Comparison of ENCODE assay signal across 1 cellular context in genomic region chr9:76667521-76667957, GRCh38.
TF ChIP-seq lines count a peak whose summit lies in the region.

No MANE protein-coding gene starts in this region.

TF ChIP-seq in K562, 482 proteins besides CTCF, POLR2A, EP300 and RAD21 (continued from another document and continues in another):
- peak; percentile 91 for TF ChIP-seq ZBTB40 (IDR thresholded peaks at IDR 0.05)
- peak; percentile 56; the same call in 1 of the 2 replicates for TF ChIP-seq ZBTB40 (CRISPR knock-in tag; IDR thresholded peaks at IDR 0.05)
- TF ChIP-seq KLF16 (IDR thresholded peaks at IDR 0.05) = peak; percentile 45; the same call in 1 of the 2 replicates
- TF ChIP-seq, protein P1, sequence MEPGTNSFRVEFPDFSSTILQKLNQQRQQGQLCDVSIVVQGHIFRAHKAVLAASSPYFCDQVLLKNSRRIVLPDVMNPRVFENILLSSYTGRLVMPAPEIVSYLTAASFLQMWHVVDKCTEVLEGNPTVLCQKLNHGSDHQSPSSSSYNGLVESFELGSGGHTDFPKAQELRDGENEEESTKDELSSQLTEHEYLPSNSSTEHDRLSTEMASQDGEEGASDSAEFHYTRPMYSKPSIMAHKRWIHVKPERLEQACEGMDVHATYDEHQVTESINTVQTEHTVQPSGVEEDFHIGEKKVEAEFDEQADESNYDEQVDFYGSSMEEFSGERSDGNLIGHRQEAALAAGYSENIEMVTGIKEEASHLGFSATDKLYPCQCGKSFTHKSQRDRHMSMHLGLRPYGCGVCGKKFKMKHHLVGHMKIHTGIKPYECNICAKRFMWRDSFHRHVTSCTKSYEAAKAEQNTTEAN (CRISPR knock-in tag; IDR thresholded peaks at IDR 0.05) = no peak
- peak; percentile 20; the same call in 1 of the 2 replicates for TF ChIP-seq NFE2 (IDR thresholded peaks at IDR 0.05; ENCODE audit: low read depth)
- no peak for TF ChIP-seq BRD9 (IDR thresholded peaks at IDR 0.05; ENCODE audit: low read depth, partially characterized antibody)
- peak; percentile 90 for TF ChIP-seq CBFA2T3 (IDR thresholded peaks at IDR 0.05)
- no peak for TF ChIP-seq HNRNPH1 (optimal IDR thresholded peaks at IDR 0.05; ENCODE audit: low read depth, low read length)
- TF ChIP-seq ZKSCAN1 (IDR thresholded peaks at IDR 0.05; ENCODE audit: low read depth, low read length) = no peak
- peak; percentile 48; the same call in 1 of the 2 replicates for TF ChIP-seq ZNF584 (CRISPR knock-in tag; IDR thresholded peaks at IDR 0.05; ENCODE audit: low read depth)
- no peak for TF ChIP-seq STAG1 (CRISPR knock-in tag; IDR thresholded peaks at IDR 0.05; ENCODE audit: borderline replicate concordance)
- peak; percentile 77 for TF ChIP-seq NCOR1 (IDR thresholded peaks at IDR 0.05)
- no peak for TF ChIP-seq ZSCAN29 (IDR thresholded peaks at IDR 0.05)
- peak; percentile 71 for TF ChIP-seq TCF3 (CRISPR knock-in tag; IDR thresholded peaks at IDR 0.05)
- TF ChIP-seq CEBPZ (IDR thresholded peaks at IDR 0.05; ENCODE audit: borderline replicate concordance, low read depth, low read length) = no peak
- TF ChIP-seq NFIC (IDR thresholded peaks at IDR 0.05) = peak; percentile 23
- no peak for TF ChIP-seq RB1 (IDR thresholded peaks at IDR 0.05; ENCODE audit: low read depth)
- TF ChIP-seq POLR2AphosphoS5 (IDR thresholded peaks at IDR 0.05; ENCODE audit: control insufficient read depth, insufficient read depth, low read depth, low read length) = peak; percentile 76
- TF ChIP-seq SP1 (CRISPR knock-in tag; IDR thresholded peaks at IDR 0.05) = no peak
- TF ChIP-seq NCOA6 (IDR thresholded peaks at IDR 0.05) = no peak
- TF ChIP-seq TRIM24 (IDR thresholded peaks at IDR 0.05) = peak; percentile 21 to 22; a peak in 1 of 4 replicates
- TF ChIP-seq TEAD4 (IDR thresholded peaks at IDR 0.05; ENCODE audit: low read length) = peak; percentile 82
- TF ChIP-seq TEAD4 (CRISPR knock-in tag; IDR thresholded peaks at IDR 0.05; ENCODE audit: borderline replicate concordance) = no peak
- TF ChIP-seq MTA2 (IDR thresholded peaks at IDR 0.05; ENCODE audit: low read depth) = peak; percentile 45; the same call in 1 of the 2 replicates
- TF ChIP-seq ZNF695 (CRISPR knock-in tag; IDR thresholded peaks at IDR 0.05) = no peak
- peak in 1 of 2 experiments; percentile 46; a peak in 1 of 4 replicates for TF ChIP-seq MAZ (CRISPR knock-in tag; conservative IDR thresholded peaks at IDR 0.05 in 1 of 2, IDR thresholded peaks at IDR 0.05 in 1 of 2)
- 0 out of 2 replicates have a peak, but pooled peaks have one; percentile 0 for TF ChIP-seq MEF2A (IDR thresholded peaks at IDR 0.05; ENCODE audit: control insufficient read depth, low read depth, low read length)
- TF ChIP-seq ZNF445 (CRISPR knock-in tag; IDR thresholded peaks at IDR 0.05; ENCODE audit: low read depth) = no peak
- peak; percentile 31 for TF ChIP-seq CCNT2 (IDR thresholded peaks at IDR 0.05; ENCODE audit: borderline replicate concordance, extremely low read depth, insufficient read length, low read depth, low read length)
- TF ChIP-seq MNT (conservative IDR thresholded peaks at IDR 0.05) = peak in 1 of 2 experiments; percentile 37; a peak in 1 of 4 replicates
- no peak for TF ChIP-seq NFYB (IDR thresholded peaks at IDR 0.05; ENCODE audit: extremely low read depth, insufficient read length)
- TF ChIP-seq ARNT (IDR thresholded peaks at IDR 0.05) = peak in 1 of 2 experiments; percentile 62; a peak in 1 of 4 replicates
- TF ChIP-seq TAL1 (IDR thresholded peaks at IDR 0.05) = peak; percentile 68
- peak; percentile 10; the same call in 1 of the 2 replicates for TF ChIP-seq MAFG (tag; conservative IDR thresholded peaks at IDR 0.05)
- no peak for TF ChIP-seq THAP12 (CRISPR knock-in tag; IDR thresholded peaks at IDR 0.05)
- TF ChIP-seq SMAD4 (CRISPR knock-in tag; conservative IDR thresholded peaks at IDR 0.05) = 0 out of 2 replicates have a peak, but pooled peaks have one; percentile 51
- peak in 1 of 3 experiments; percentile 21; a peak in 1 of 6 replicates for TF ChIP-seq ZBTB11 (CRISPR knock-in tag; IDR thresholded peaks at IDR 0.05)
- no peak for TF ChIP-seq MCM3 (IDR thresholded peaks at IDR 0.05)
- peak; percentile 25; the same call in 1 of the 2 replicates for TF ChIP-seq STAT5A (IDR thresholded peaks at IDR 0.05; ENCODE audit: borderline replicate concordance, low read length)
- no peak for TF ChIP-seq GTF2A2 (tag; IDR thresholded peaks at IDR 0.05)
- no peak for TF ChIP-seq JUN (IDR thresholded peaks at IDR 0.05; ENCODE audit: borderline replicate concordance, low read depth, low read length)
- TF ChIP-seq JUN (CRISPR knock-in tag; IDR thresholded peaks at IDR 0.05; ENCODE audit: borderline replicate concordance) = no peak
- TF ChIP-seq CBFA2T2 (conservative IDR thresholded peaks at IDR 0.05) = peak; percentile 80
- peak; percentile 66 for TF ChIP-seq RFX1 (IDR thresholded peaks at IDR 0.05)
- TF ChIP-seq ZNF830 (CRISPR knock-in tag; IDR thresholded peaks at IDR 0.05) = no peak
